Comparison of ENCODE assay signal across 8 cellular contexts in the genomic region with DNA sequence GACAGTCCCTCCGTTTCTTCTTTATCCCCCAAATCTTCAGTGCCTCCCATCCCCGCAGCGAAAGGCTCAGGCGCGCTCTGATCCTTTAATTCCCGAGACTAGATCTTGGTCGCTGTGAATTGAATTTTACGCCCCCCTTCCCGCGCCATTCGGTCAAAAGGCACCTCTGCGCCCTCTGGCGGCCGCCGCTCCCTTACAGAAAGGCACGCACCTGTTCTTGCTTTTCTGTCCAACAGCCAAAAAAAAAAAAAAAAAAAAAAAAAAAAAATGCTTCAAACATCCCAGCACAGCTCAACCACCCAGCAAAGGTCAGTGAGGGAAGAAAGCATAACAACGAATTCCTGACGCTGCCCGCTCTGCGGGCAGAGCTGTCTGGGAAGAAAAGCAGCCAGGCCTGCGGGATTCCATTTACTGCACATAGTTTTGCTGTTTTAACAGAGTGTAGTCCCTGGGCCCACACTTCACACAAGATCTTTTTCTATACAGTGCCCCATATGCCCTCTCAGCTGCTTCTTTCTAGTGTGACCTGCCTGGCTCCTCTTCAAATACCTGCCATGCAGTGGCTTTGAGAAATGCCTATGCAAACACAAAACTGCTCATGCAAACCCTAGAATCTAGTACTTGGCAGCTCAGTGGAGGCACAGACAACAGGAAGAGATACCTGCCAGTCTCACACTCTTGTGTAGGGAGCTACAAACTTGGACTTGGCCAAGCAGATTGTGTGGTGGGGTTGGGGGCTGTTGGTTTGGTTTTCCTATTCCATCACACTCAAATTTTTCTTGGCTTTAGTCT. TPM values are rescaled to one million over a fixed set of nuclear protein-coding genes. Genes with fewer than 3 reads are reported as not detected.
A peak's percentile ranks its signal among the peaks of the same experiment; 100 is the strongest.
DNase-seq lines count a peak whose midpoint lies in the region; TF ChIP-seq lines count a peak whose summit lies in the region.

No MANE protein-coding gene starts in this region.

- CTCF ChIA-PET in HEK293 (lab: Yijun Ruan, JAX): interaction anchor here (0.6 to 4.3 kb wide), 32 partner anchors 8 to 1430 kb away, joined by 3 to 42 read pairs (median 4); no protein-coding TSS in a partner anchor

- H3K27me3 ChIP-seq in kidney epithelial cell (ENCODE audit: control insufficient read depth, insufficient read depth, low read length): peaks cover 34% of the 10 kb centered on the region

- POLR2A ChIA-PET in HEK293 (lab: Yijun Ruan, JAX): interaction anchor here (0.6 to 2.6 kb wide), 8 partner anchors 10 to 90 kb away, joined by 3 to 14 read pairs (median 8); a partner anchor contains a TSS

- H3K9me3 ChIP-seq in HEK293 (ENCODE audit: control insufficient read depth, insufficient read depth, low read depth, low read length): no peaks in the 10 kb centered on the region

- H3K4me3 ChIP-seq in HEK293 (ENCODE audit: low read depth, low read length) (peak overlapping the region; percentile 57), cardiac fibroblast (replicated peaks in 1 of 2; ENCODE audit: low read depth in 2 of 2, low read length in 2 of 2) (peak overlapping the region; percentile 46 to 51), kidney epithelial cell (ENCODE audit: low read depth, low read length) (peak overlapping the region; percentile 38)

- no peak overlapping the region; the same call in 1 of the 2 replicates for H3K27ac ChIP-seq in HEK293 (ENCODE audit: extremely low read depth, low read depth, low read length)

- peaks cover 0 to 23% of the 10 kb centered on the region in 2 experiments; a peak in 1 of 3 replicates for H3K36me3 ChIP-seq in HEK293 (ENCODE audit: control insufficient read depth in 2 of 2, insufficient read depth in 1 of 2, low read length in 2 of 2)
- H3K36me3 ChIP-seq in kidney epithelial cell (ENCODE audit: control insufficient read depth, insufficient read depth, low read length): no peaks in the 10 kb centered on the region

- peak; percentile 37 for DNase-seq in COLO829 (ENCODE audit: low spot score)
- DNase-seq in NCI-H2227 (lab: John Stamatoyannopoulos, UW; ENCODE audit: unreplicated experiment): peak; percentile 82
- DNase-seq in activated CD4-positive, CD25-positive, alpha-beta regulatory T cell (lab: John Stamatoyannopoulos, UW): peak; percentile 65 to 76 (median 76)
- DNase-seq in cardiac fibroblast (ENCODE audit: low read depth in 2 of 2): peak; percentile 74 to 78
- no peak for DNase-seq in kidney epithelial cell (ENCODE audit: low read depth)
- DNase-seq in stimulated activated CD4-positive, alpha-beta T cell treated with anti-CD3 and anti-CD28 coated beads, Interleukin-1b, Interleukin-23, amount 100 ng/mL, for 4 hours (ENCODE audit: low read depth in 2 of 2): peak; percentile 82 to 85
- DNase-seq in dedifferentiated amniotic fluid mesenchymal stem cell (ENCODE audit: extremely low spot score): no peak

- H3K4me1 ChIP-seq in HEK293 (ENCODE audit: control insufficient read depth, insufficient read depth, low read length): no peaks in the 10 kb centered on the region

- peak; percentile 49; the same call in 1 of the 2 replicates for TF ChIP-seq CTCF in HEK293 (tag by site-specific recombination; IDR thresholded peaks at IDR 0.05)
- peak; percentile 82 for TF ChIP-seq CTCF in cardiac fibroblast (IDR thresholded peaks at IDR 0.05; ENCODE audit: low read depth, low read length)
- peak; percentile 79 for TF ChIP-seq CTCF in kidney epithelial cell (IDR thresholded peaks at IDR 0.05; ENCODE audit: insufficient read depth, low read length, poor library complexity, severe bottlenecking)

TF ChIP-seq in HEK293, 187 proteins besides CTCF, POLR2A, EP300 and RAD21 (continues in another document):
- TF ChIP-seq SCRT1 (tag by site-specific recombination; IDR thresholded peaks at IDR 0.05; ENCODE audit: borderline replicate concordance): peak; percentile 69; the same call in 1 of the 2 replicates
- no peak for TF ChIP-seq ZNF843 (tag by site-specific recombination; IDR thresholded peaks at IDR 0.05)
- TF ChIP-seq ZNF335 (tag by site-specific recombination; conservative IDR thresholded peaks at IDR 0.05): peak; percentile 67
- TF ChIP-seq, protein P1, sequence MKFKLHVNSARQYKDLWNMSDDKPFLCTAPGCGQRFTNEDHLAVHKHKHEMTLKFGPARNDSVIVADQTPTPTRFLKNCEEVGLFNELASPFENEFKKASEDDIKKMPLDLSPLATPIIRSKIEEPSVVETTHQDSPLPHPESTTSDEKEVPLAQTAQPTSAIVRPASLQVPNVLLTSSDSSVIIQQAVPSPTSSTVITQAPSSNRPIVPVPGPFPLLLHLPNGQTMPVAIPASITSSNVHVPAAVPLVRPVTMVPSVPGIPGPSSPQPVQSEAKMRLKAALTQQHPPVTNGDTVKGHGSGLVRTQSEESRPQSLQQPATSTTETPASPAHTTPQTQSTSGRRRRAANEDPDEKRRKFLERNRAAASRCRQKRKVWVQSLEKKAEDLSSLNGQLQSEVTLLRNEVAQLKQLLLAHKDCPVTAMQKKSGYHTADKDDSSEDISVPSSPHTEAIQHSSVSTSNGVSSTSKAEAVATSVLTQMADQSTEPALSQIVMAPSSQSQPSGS (tag by site-specific recombination; IDR thresholded peaks at IDR 0.05; ENCODE audit: low read depth): no peak
- TF ChIP-seq TRIM28 (IDR thresholded peaks at IDR 0.05; ENCODE audit: borderline replicate concordance, low read length): no peak
- TF ChIP-seq, protein P2, sequence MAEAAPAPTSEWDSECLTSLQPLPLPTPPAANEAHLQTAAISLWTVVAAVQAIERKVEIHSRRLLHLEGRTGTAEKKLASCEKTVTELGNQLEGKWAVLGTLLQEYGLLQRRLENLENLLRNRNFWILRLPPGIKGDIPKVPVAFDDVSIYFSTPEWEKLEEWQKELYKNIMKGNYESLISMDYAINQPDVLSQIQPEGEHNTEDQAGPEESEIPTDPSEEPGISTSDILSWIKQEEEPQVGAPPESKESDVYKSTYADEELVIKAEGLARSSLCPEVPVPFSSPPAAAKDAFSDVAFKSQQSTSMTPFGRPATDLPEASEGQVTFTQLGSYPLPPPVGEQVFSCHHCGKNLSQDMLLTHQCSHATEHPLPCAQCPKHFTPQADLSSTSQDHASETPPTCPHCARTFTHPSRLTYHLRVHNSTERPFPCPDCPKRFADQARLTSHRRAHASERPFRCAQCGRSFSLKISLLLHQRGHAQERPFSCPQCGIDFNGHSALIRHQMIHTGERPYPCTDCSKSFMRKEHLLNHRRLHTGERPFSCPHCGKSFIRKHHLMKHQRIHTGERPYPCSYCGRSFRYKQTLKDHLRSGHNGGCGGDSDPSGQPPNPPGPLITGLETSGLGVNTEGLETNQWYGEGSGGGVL (tag by site-specific recombination; IDR thresholded peaks at IDR 0.05): no peak
- no peak for TF ChIP-seq ZBTB1 (tag by site-specific recombination; IDR thresholded peaks at IDR 0.05)
- TF ChIP-seq, protein P3, sequence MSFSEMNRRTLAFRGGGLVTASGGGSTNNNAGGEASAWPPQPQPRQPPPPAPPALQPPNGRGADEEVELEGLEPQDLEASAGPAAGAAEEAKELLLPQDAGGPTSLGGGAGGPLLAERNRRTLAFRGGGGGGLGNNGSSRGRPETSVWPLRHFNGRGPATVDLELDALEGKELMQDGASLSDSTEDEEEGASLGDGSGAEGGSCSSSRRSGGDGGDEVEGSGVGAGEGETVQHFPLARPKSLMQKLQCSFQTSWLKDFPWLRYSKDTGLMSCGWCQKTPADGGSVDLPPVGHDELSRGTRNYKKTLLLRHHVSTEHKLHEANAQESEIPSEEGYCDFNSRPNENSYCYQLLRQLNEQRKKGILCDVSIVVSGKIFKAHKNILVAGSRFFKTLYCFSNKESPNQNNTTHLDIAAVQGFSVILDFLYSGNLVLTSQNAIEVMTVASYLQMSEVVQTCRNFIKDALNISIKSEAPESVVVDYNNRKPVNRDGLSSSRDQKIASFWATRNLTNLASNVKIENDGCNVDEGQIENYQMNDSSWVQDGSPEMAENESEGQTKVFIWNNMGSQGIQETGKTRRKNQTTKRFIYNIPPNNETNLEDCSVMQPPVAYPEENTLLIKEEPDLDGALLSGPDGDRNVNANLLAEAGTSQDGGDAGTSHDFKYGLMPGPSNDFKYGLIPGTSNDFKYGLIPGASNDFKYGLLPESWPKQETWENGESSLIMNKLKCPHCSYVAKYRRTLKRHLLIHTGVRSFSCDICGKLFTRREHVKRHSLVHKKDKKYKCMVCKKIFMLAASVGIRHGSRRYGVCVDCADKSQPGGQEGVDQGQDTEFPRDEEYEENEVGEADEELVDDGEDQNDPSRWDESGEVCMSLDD (tag by site-specific recombination; IDR thresholded peaks at IDR 0.05): 0 out of 2 replicates have a peak, but pooled peaks have one; percentile 15
- TF ChIP-seq ZNF23 (tag by site-specific recombination; IDR thresholded peaks at IDR 0.05; ENCODE audit: borderline replicate concordance): no peak
- 0 out of 2 replicates have a peak, but pooled peaks have one; percentile 24 for TF ChIP-seq ZNF24 (tag by site-specific recombination; IDR thresholded peaks at IDR 0.05)
- TF ChIP-seq, protein P4, sequence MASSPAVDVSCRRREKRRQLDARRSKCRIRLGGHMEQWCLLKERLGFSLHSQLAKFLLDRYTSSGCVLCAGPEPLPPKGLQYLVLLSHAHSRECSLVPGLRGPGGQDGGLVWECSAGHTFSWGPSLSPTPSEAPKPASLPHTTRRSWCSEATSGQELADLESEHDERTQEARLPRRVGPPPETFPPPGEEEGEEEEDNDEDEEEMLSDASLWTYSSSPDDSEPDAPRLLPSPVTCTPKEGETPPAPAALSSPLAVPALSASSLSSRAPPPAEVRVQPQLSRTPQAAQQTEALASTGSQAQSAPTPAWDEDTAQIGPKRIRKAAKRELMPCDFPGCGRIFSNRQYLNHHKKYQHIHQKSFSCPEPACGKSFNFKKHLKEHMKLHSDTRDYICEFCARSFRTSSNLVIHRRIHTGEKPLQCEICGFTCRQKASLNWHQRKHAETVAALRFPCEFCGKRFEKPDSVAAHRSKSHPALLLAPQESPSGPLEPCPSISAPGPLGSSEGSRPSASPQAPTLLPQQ (tag by site-specific recombination; IDR thresholded peaks at IDR 0.05): 0 out of 2 replicates have a peak, but pooled peaks have one; percentile 16
- no peak for TF ChIP-seq ZNF394 (tag by site-specific recombination; IDR thresholded peaks at IDR 0.05; ENCODE audit: borderline replicate concordance)
- TF ChIP-seq ZNF768 (tag by site-specific recombination; IDR thresholded peaks at IDR 0.05): no peak
- TF ChIP-seq ZNF654 (tag by site-specific recombination; IDR thresholded peaks at IDR 0.05; ENCODE audit: low read depth): peak; percentile 37

RNA-seq across cellular contexts. Expression of a gene that starts 1.3 kb away (rescaled TPM):
- 10.3 and 10.4 TPM in 2 replicates for total RNA-seq in kidney epithelial cell

RNA-seq across cellular contexts. Expression of a gene that starts 11.3 kb away (rescaled TPM):
- 0.50 TPM in 1 of 2 replicates, not detected in the other for total RNA-seq in kidney epithelial cell

RNA-seq across cellular contexts. Expression of a gene that starts 23.6 kb away (rescaled TPM):
- not detected in 2 replicates for total RNA-seq in kidney epithelial cell

RNA-seq across cellular contexts. Expression of a gene that starts 36.9 kb away (rescaled TPM):
- total RNA-seq in kidney epithelial cell: 8.0 and 16.0 TPM in 2 replicates

Comparison
In these comparisons a context has a peak if more than half of its experiments do, and no peak if none do; other contexts are left out.
1. DNase-seq: peak in COLO829 (single experiment), NCI-H2227 (single experiment), activated CD4-positive, CD25-positive, alpha-beta regulatory T cell (4 of 4), cardiac fibroblast (2 of 2) and stimulated activated CD4-positive, alpha-beta T cell treated with anti-CD3 and anti-CD28 coated beads, Interleukin-1b, Interleukin-23, amount 100 ng/mL, for 4 hours (2 of 2); none in kidney epithelial cell (single experiment) and dedifferentiated amniotic fluid mesenchymal stem cell (single experiment).
2. Peak in every context shown above with its lines, with median percentiles within 50 percentile points of each other: H3K4me3 ChIP-seq and CTCF ChIP-seq.